Comparison of ENCODE assay signal across 8 cellular contexts in the genomic region with DNA sequence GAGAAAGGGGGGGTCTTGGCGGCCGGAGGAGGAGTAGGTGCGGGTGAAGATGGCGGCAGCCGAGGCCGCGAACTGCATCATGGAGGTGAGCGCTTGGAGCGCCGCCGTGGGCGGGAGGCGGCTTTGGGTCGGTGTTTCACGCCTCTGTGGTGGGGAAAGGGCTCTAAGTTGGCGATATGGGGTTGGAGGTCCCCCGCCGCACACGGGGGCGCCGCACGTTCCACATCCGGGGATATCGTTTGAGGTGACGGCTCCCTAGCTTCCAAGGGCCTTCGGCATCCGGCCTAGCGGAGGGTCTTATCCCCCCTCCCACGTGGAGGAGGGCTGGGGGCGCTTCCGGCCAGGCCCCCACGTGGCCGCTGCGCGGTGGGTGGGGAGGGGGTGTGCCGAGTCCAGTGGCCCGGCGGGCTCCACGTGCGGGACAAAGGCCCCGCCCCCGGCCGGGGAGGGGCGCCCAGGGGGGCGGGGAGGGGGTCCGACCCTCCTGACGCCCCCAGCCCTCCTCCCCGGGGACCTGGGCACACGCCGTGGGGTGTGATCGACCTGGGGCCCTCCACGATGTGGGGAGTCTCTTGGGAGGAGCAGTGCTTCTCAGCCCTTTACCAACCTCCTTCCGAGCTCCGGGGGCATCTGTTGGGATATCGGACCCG. TPM values are rescaled to one million over a fixed set of nuclear protein-coding genes. Genes with fewer than 3 reads are reported as not detected.
DNase-seq lines count a peak whose midpoint lies in the region; ATAC-seq and TF ChIP-seq lines count a peak whose summit lies in the region.

PRMT1 (plus strand) TSS at position 40 of the 650 bp plus-strand sequence; CDS start at position 50, 10 bp downstream.

- peak within 1 kb of the TSS; percentile 95 for H4K8ac ChIP-seq in neuronal stem cell (ENCODE audit: low read depth, low read length)

- peaks cover 13% of the 10 kb centered on the region for H3K79me1 ChIP-seq in neuronal stem cell (ENCODE audit: low read depth, low read length)

- H3K4me1 ChIP-seq in gastroesophageal sphincter (peaks cover 0 to 64% (median 19%) of the 10 kb centered on the region in 3 donors), neuronal stem cell (ENCODE audit: control insufficient read depth in 2 of 2, insufficient read depth in 1 of 2, low read depth in 1 of 2, low read length in 2 of 2) (peaks cover 17 to 21% of the 10 kb centered on the region in 2 donors)

- peak within 1 kb of the TSS; percentile 100 for H2AK5ac ChIP-seq in neuronal stem cell (ENCODE audit: low read depth, low read length)

- peak within 1 kb of the TSS; percentile 100 for H3K18ac ChIP-seq in neuronal stem cell (ENCODE audit: low read length)

- peak; percentile 48 to 72 for TF ChIP-seq POLR2A in gastroesophageal sphincter (IDR thresholded peaks at IDR 0.05)

- H2BK120ac ChIP-seq in neuronal stem cell (ENCODE audit: low read depth, low read length) = peak within 1 kb of the TSS; percentile 87

- peaks cover 0 to 15% of the 10 kb centered on the region in 2 donors for H3K36me3 ChIP-seq in gastroesophageal sphincter
- peaks cover 14 to 36% of the 10 kb centered on the region in 2 donors for H3K36me3 ChIP-seq in neuronal stem cell (replicated peaks in 1 of 2; ENCODE audit: control insufficient read depth in 2 of 2, insufficient read depth in 2 of 2, low read length in 2 of 2)

- TF ChIP-seq EP300 in gastroesophageal sphincter (IDR thresholded peaks at IDR 0.05) = no peak

- peak within 1 kb of the TSS; percentile 99 for H3K23ac ChIP-seq in neuronal stem cell (ENCODE audit: low read depth, low read length, poor library complexity)

- peak within 1 kb of the TSS; percentile 49 for H2BK15ac ChIP-seq in neuronal stem cell (ENCODE audit: low read length)

- peak in 1 of 4 experiments; percentile 10 for TF ChIP-seq CTCF in gastroesophageal sphincter (IDR thresholded peaks at IDR 0.05)

- peak within 1 kb of the TSS; percentile 81 to 96 (median 93) for H3K27ac ChIP-seq in gastroesophageal sphincter
- peak within 1 kb of the TSS; percentile 98 for H3K27ac ChIP-seq in neuronal stem cell (replicated peaks; ENCODE audit: low read length)

- H3K4ac ChIP-seq in neuronal stem cell (ENCODE audit: low read length) = peak within 1 kb of the TSS; percentile 99

- peak within 1 kb of the TSS; percentile 16 for H2BK12ac ChIP-seq in neuronal stem cell (ENCODE audit: low read length)

- H3K14ac ChIP-seq in neuronal stem cell (ENCODE audit: low read length) = peak within 1 kb of the TSS; percentile 100

- H2AFZ ChIP-seq in neuronal stem cell (ENCODE audit: low read length) = peak within 1 kb of the TSS; percentile 90

- peak within 1 kb of the TSS; percentile 97 for H3K9ac ChIP-seq in neuronal stem cell (ENCODE audit: low read depth, low read length, poor library complexity)

- peak within 1 kb of the TSS; percentile 94 for H4K91ac ChIP-seq in neuronal stem cell (ENCODE audit: low read depth, low read length, poor library complexity)

- no CpG with 5 or more reads among the region's 56 CpGs for WGBS in gastroesophageal sphincter (ENCODE audit: low coverage in 1 of 2), 2 donors
- WGBS in neuronal stem cell (ENCODE audit: extremely low coverage in 2 of 2, insufficient read length in 2 of 2, insufficient replicate concordance in 1 of 2), 2 donors = no CpG with 5 or more reads among the region's 56 CpGs

- H3K9me3 ChIP-seq in gastroesophageal sphincter = no peaks in the 10 kb centered on the region
- H3K9me3 ChIP-seq in neuronal stem cell (replicated peaks in 1 of 2; ENCODE audit: control insufficient read depth in 2 of 2, insufficient read depth in 1 of 2, low read depth in 1 of 2, low read length in 2 of 2) = no peaks in the 10 kb centered on the region

- H3K27me3 ChIP-seq in gastroesophageal sphincter (no peaks in the 10 kb centered on the region), neuronal stem cell (ENCODE audit: control insufficient read depth in 3 of 3, insufficient read depth in 3 of 3, low read depth in 1 of 3, low read length in 3 of 3) (no peaks in the 10 kb centered on the region)

- DNase-seq in NCI-H1092 treated with DMSO at 0.1 percent for 48 hours (lab: John Stamatoyannopoulos, UW) = peak; percentile 65
- no peak for DNase-seq in NCI-H1092 (lab: John Stamatoyannopoulos, UW)
- DNase-seq in NCI-H146 treated with DMSO at 0.1 percent for 48 hours (lab: John Stamatoyannopoulos, UW; ENCODE audit: unreplicated experiment) = peak; percentile 45
- peak; percentile 44 for DNase-seq in activated T-helper 9 cell treated with anti-CD3 and anti-CD28 coated beads, Interleukin-2, amount 50 U/mL, for 16 hours (ENCODE audit: low read depth)
- no peak for DNase-seq in neuronal stem cell (ENCODE audit: low spot score)
- no peak for DNase-seq in SHP77 (lab: John Stamatoyannopoulos, UW)

- peak within 1 kb of the TSS; percentile 60 for H3K4me2 ChIP-seq in neuronal stem cell (ENCODE audit: insufficient read depth, low read length, poor library complexity, severe bottlenecking)

- H3K4me3 ChIP-seq in gastroesophageal sphincter (peak within 1 kb of the TSS; percentile 88 to 100), neuronal stem cell (ENCODE audit: low read length in 2 of 2) (peak within 1 kb of the TSS; percentile 98 to 99)

- peak within 1 kb of the TSS; percentile 99 for H2BK5ac ChIP-seq in neuronal stem cell (ENCODE audit: low read length)

- ATAC-seq in gastroesophageal sphincter (no peak), HG03280 (IDR thresholded peaks at IDR 0.05; ENCODE audit: unreplicated experiment) (no peak)

RNA-seq across cellular contexts. Expression of gene PRMT1, which starts in this region (rescaled TPM):
- 100 to 1,000 TPM; 137 to 152 (median 146) TPM for total RNA-seq in gastroesophageal sphincter
- polyA plus RNA-seq in neuronal stem cell (2013, experiment 1 of 2) = 433 TPM
- polyA plus RNA-seq in neuronal stem cell (2013, experiment 2 of 2) = 420 TPM

Comparison
In these comparisons a context has a peak if more than half of its experiments do, and no peak if none do; other contexts are left out.
1. DNase-seq: peak in NCI-H1092 treated with DMSO at 0.1 percent for 48 hours (single experiment), NCI-H146 treated with DMSO at 0.1 percent for 48 hours (single experiment) and activated T-helper 9 cell treated with anti-CD3 and anti-CD28 coated beads, Interleukin-2, amount 50 U/mL, for 16 hours (single experiment); none in NCI-H1092 (single experiment), neuronal stem cell (single experiment) and SHP77 (0 of 2).